In the genomic region with DNA sequence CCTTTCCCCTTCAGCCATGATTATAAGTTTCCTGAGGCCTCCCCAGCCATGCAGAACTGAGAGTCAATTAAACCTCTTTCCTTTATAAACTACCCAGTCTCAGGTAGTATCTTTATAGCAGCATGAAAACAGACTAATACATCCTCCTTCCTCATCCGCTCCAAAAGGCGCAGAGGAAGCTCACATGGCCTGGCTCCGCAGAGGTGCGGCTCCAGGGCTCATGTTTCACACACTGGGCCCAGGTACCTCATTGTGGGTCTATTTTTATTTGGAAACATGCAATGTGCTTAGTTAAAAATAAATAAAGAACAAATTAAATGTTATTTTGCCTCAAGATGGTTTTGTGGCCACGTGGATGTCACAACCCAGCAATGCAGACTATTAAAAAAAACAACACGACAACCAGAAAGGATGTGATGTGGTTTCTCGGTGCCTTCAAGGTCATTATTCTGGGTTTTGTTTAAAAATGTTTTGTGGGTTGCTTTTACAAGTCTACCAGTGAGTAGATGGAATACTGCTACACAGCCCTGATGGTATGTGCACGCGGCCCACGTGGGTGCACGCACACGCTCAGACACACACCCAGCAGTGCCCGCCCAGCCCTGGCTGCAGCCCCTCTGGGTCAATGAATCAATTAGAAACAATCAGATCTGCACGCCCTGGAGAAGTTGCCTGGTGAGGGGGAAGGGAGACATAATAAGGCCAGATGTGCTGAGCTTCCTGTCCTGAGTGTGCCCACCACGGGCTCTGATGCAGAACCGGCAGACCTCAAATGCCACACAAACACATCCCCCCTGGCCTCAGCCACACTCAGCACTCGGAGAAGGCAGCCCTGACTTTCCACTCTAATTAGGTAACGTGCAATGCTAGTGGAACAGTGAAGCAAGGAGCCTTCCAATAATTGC, we compare ENCODE assay signal across 11 cellular contexts.
DNase-seq lines count a peak whose midpoint lies in the region; ATAC-seq, FAIRE-seq and TF ChIP-seq lines count a peak whose summit lies in the region.
"Had no signal": no experiment of that assay in that cellular context is flagged by ENCODE, and none has a peak within 500 bp of the region (broad histone marks: within the 10 kb centered on the region; RNA-seq: fewer than 3 reads in every experiment).

No MANE protein-coding gene starts in this region.

- no peak for TF ChIP-seq CTCF in ascending aorta (IDR thresholded peaks at IDR 0.05)

- H3K4me3 Mint-ChIP-seq in immature natural killer cell, result peak overlapping the region; percentile 64 to 90 (median 78)
- peak overlapping the region; percentile 64 for H3K4me3 Mint-ChIP-seq in stimulated activated naive CD8-positive, alpha-beta T cell treated with anti-CD3 and anti-CD28 coated beads, Interleukin-15, Interleukin-2, amounts not matched to agents 100 ng/mL and 50 ng/mL, for 24 hours
- H3K4me3 Mint-ChIP-seq: dendritic cell treated with granulocyte-macrophage colony-stimulating factor and Interleukin-4, amounts not matched to agents 40 ng/mL and 50 ng/mL, for 4 days had no signal

- peaks cover 16 to 25% (median 17%) of the 10 kb centered on the region in 3 donors for H3K27me3 Mint-ChIP-seq in immature natural killer cell (ENCODE audit: low read depth in 3 of 3)
- peaks cover 3% of the 10 kb centered on the region for H3K27me3 Mint-ChIP-seq in stimulated activated naive CD8-positive, alpha-beta T cell treated with anti-CD3 and anti-CD28 coated beads, Interleukin-15, Interleukin-2, amounts not matched to agents 100 ng/mL and 50 ng/mL, for 24 hours
- H3K27me3 Mint-ChIP-seq: dendritic cell treated with granulocyte-macrophage colony-stimulating factor and Interleukin-4, amounts not matched to agents 40 ng/mL and 50 ng/mL, for 4 days had no signal

- H3K4me1 Mint-ChIP-seq in immature natural killer cell, result peaks cover 44 to 57% of the 10 kb centered on the region in 2 donors
- peaks cover 20% of the 10 kb centered on the region for H3K4me1 Mint-ChIP-seq in stimulated activated naive CD8-positive, alpha-beta T cell treated with anti-CD3 and anti-CD28 coated beads, Interleukin-15, Interleukin-2, amounts not matched to agents 100 ng/mL and 50 ng/mL, for 24 hours (ENCODE audit: low read depth)

- FAIRE-seq in HTR-8/SVneo (lab: Jason Lieb, UNC), result no peak
- FAIRE-seq: GM12891 had no signal

- no peaks in the 10 kb centered on the region for H3K36me3 ChIP-seq in ascending aorta

- peak; percentile 6 for DNase-seq in activated gamma-delta T cell treated with anti-CD3 and anti-CD28 coated beads, Interleukin-2, amount 50 U/mL, for 16 hours (ENCODE audit: low read depth)
- DNase-seq in activated gamma-delta T cell treated with Interleukin-2 at 50 U/mL for 16 hours (no peak), immature natural killer cell (peak; percentile 73 to 78 (median 74)), HTR-8/SVneo (ENCODE audit: insufficient read length, low spot score) (no peak), ascending aorta (ENCODE audit: low spot score in 2 of 2) (no peak)

- no peaks in the 10 kb centered on the region for H3K4me1 ChIP-seq in ascending aorta

- no peaks in the 10 kb centered on the region for H3K27me3 ChIP-seq in ascending aorta

- intact Hi-C loops in ascending aorta (cut with DNase I), result no loop called here

- ATAC-seq in SK-N-SH treated with all-trans-retinoic acid at 6 μM for 48 hours (no peak; the same call in 2 of the 3 replicates), HG03520 (IDR thresholded peaks at IDR 0.05; ENCODE audit: unreplicated experiment) (no peak)
- ATAC-seq: Panc1 had no signal

- peaks cover 0 to 8% (median 3%) of the 10 kb centered on the region in 3 donors for H3K36me3 Mint-ChIP-seq in immature natural killer cell
- H3K36me3 Mint-ChIP-seq in stimulated activated naive CD8-positive, alpha-beta T cell treated with anti-CD3 and anti-CD28 coated beads, Interleukin-15, Interleukin-2, amounts not matched to agents 100 ng/mL and 50 ng/mL, for 24 hours (ENCODE audit: low read depth), result no peaks in the 10 kb centered on the region

- H3K9me3 ChIP-seq in ascending aorta, result no peaks in the 10 kb centered on the region

- H3K9me3 Mint-ChIP-seq in immature natural killer cell, result no peaks in the 10 kb centered on the region
- H3K9me3 Mint-ChIP-seq in stimulated activated naive CD8-positive, alpha-beta T cell treated with anti-CD3 and anti-CD28 coated beads, Interleukin-15, Interleukin-2, amounts not matched to agents 100 ng/mL and 50 ng/mL, for 24 hours, result no peaks in the 10 kb centered on the region

- no peak overlapping the region for H3K4me3 ChIP-seq in ascending aorta

- H3K27ac Mint-ChIP-seq in immature natural killer cell, result peak overlapping the region; percentile 74 to 90 (median 80)
- H3K27ac Mint-ChIP-seq in stimulated activated naive CD8-positive, alpha-beta T cell treated with anti-CD3 and anti-CD28 coated beads, Interleukin-15, Interleukin-2, amounts not matched to agents 100 ng/mL and 50 ng/mL, for 24 hours, result peak overlapping the region; percentile 68
- H3K27ac Mint-ChIP-seq: dendritic cell treated with granulocyte-macrophage colony-stimulating factor and Interleukin-4, amounts not matched to agents 40 ng/mL and 50 ng/mL, for 4 days had no signal

- H3K27ac ChIP-seq in ascending aorta, result no peak overlapping the region

TF ChIP-seq in SK-N-SH treated with all-trans-retinoic acid at 6 μM for 48 hours, 23 proteins besides CTCF, POLR2A, EP300 and RAD21:
- TF ChIP-seq RARB (CRISPR knock-in tag; IDR thresholded peaks at IDR 0.05), result no peak
- peak; percentile 48 for TF ChIP-seq ZNF8 (CRISPR knock-in tag; IDR thresholded peaks at IDR 0.05)
- TF ChIP-seq, protein P1, sequence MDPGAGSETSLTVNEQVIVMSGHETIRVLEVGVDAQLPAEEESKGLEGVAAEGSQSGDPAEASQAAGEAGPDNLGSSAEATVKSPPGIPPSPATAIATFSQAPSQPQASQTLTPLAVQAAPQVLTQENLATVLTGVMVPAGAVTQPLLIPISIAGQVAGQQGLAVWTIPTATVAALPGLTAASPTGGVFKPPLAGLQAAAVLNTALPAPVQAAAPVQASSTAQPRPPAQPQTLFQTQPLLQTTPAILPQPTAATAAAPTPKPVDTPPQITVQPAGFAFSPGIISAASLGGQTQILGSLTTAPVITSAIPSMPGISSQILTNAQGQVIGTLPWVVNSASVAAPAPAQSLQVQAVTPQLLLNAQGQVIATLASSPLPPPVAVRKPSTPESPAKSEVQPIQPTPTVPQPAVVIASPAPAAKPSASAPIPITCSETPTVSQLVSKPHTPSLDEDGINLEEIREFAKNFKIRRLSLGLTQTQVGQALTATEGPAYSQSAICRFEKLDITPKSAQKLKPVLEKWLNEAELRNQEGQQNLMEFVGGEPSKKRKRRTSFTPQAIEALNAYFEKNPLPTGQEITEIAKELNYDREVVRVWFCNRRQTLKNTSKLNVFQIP (CRISPR knock-in tag; IDR thresholded peaks at IDR 0.05; ENCODE audit: borderline replicate concordance, low read depth), result no peak
- TF ChIP-seq TCF4 (CRISPR knock-in tag; IDR thresholded peaks at IDR 0.05; ENCODE audit: borderline replicate concordance), result peak; percentile 61; the same call in 1 of the 2 replicates
- TF ChIP-seq, protein P2, sequence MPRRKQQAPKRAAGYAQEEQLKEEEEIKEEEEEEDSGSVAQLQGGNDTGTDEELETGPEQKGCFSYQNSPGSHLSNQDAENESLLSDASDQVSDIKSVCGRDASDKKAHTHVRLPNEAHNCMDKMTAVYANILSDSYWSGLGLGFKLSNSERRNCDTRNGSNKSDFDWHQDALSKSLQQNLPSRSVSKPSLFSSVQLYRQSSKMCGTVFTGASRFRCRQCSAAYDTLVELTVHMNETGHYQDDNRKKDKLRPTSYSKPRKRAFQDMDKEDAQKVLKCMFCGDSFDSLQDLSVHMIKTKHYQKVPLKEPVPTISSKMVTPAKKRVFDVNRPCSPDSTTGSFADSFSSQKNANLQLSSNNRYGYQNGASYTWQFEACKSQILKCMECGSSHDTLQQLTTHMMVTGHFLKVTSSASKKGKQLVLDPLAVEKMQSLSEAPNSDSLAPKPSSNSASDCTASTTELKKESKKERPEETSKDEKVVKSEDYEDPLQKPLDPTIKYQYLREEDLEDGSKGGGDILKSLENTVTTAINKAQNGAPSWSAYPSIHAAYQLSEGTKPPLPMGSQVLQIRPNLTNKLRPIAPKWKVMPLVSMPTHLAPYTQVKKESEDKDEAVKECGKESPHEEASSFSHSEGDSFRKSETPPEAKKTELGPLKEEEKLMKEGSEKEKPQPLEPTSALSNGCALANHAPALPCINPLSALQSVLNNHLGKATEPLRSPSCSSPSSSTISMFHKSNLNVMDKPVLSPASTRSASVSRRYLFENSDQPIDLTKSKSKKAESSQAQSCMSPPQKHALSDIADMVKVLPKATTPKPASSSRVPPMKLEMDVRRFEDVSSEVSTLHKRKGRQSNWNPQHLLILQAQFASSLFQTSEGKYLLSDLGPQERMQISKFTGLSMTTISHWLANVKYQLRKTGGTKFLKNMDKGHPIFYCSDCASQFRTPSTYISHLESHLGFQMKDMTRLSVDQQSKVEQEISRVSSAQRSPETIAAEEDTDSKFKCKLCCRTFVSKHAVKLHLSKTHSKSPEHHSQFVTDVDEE (CRISPR knock-in tag; IDR thresholded peaks at IDR 0.05), result peak; percentile 18; the same call in 1 of the 2 replicates

Comparison
In these comparisons a context has a peak if more than half of its experiments do, and no peak if none do; other contexts are left out.
1. DNase-seq: peak in activated gamma-delta T cell treated with anti-CD3 and anti-CD28 coated beads, Interleukin-2, amount 50 U/mL, for 16 hours (single experiment) and immature natural killer cell (3 of 3); none in activated gamma-delta T cell treated with Interleukin-2 at 50 U/mL for 16 hours (single experiment), HTR-8/SVneo (single experiment) and ascending aorta (0 of 2).